Comparison of ENCODE assay signal across 40 cellular contexts in genomic region chr18:37628466-37629220, GRCh38.
"Had no signal": no experiment of that assay in that cellular context is flagged by ENCODE, and none has a peak within 500 bp of the region (broad histone marks: within the 10 kb centered on the region; RNA-seq: fewer than 3 reads in every experiment).

No MANE protein-coding gene starts in this region.

- H3K27me3 Mint-ChIP-seq: activated naive CD4-positive, alpha-beta T cell treated with anti-CD3 and anti-CD28 coated beads, Interleukin-2, amount 10 ng/mL, durations not matched to agents 7 days and 5 days; activated naive CD4-positive, alpha-beta T cell treated with anti-CD3 and anti-CD28 coated beads, Interleukin-2, amount 50 U/mL, for 24 hours; activated naive CD8-positive, alpha-beta T cell treated with anti-CD3 and anti-CD28 coated beads for 36 hours; activated naive CD8-positive, alpha-beta T cell treated with anti-CD3 and anti-CD28 coated beads, Interleukin-2, amount 10 ng/mL, durations not matched to agents 7 days and 5 days; activated naive CD8-positive, alpha-beta T cell treated with anti-CD3 and anti-CD28 coated beads, Interleukin-2, amount 50 U/mL, for 24 hours; activated T-cell treated with anti-CD3 and anti-CD28 coated beads, Interleukin-2, amount 50 U/mL, for 24 hours; central memory CD8-positive, alpha-beta T cell had no signal

- H3K9me3 ChIP-seq: adrenal gland, ascending aorta, body of pancreas, breast epithelium had no signal

- H3K4me1 ChIP-seq: adrenal gland, ascending aorta, body of pancreas, breast epithelium had no signal

- ATAC-seq: activated naive CD4-positive, alpha-beta T cell treated with anti-CD3 and anti-CD28 coated beads, Interleukin-2, amount 50 U/mL, for 72 hours; activated naive CD8-positive, alpha-beta T cell treated with anti-CD3 and anti-CD28 coated beads, Interleukin-2, amount 50 U/mL, for 24 hours; activated T-cell treated with anti-CD3 and anti-CD28 coated beads, Interleukin-2, amount 50 U/mL, for 4 hours; activated T-cell treated with anti-CD3 and anti-CD28 coated beads, Interleukin-2, amount 50 U/mL, for 72 hours; activated T-helper 17 cell treated with anti-CD3 and anti-CD28 coated beads, Interleukin-2, amount 50 U/mL, for 72 hours; body of pancreas had no signal

- DNase-seq: activated effector memory CD4-positive, alpha-beta T cell treated with anti-CD3 and anti-CD28 coated beads, Interleukin-2, amount 50 U/mL, for 16 hours; activated effector memory CD4-positive, alpha-beta T cell treated with Interleukin-2 at 50 U/mL for 16 hours; activated gamma-delta T cell; activated gamma-delta T cell treated with Interleukin-2 at 50 U/mL for 16 hours; activated naive CD4-positive, alpha-beta T cell; activated naive CD4-positive, alpha-beta T cell treated with anti-CD3 and anti-CD28 coated beads for 36 hours; activated naive CD4-positive, alpha-beta T cell treated with anti-CD3 and anti-CD28 coated beads, Interleukin-2, amount 10 ng/mL, durations not matched to agents 7 days and 5 days; activated naive CD4-positive, alpha-beta T cell treated with anti-CD3 and anti-CD28 coated beads, Interleukin-2, amount 50 U/mL, for 16 hours; activated naive CD4-positive, alpha-beta T cell treated with Interleukin-2 at 50 U/mL for 16 hours; activated naive CD8-positive, alpha-beta T cell treated with anti-CD3 and anti-CD28 coated beads for 36 hours; activated naive CD8-positive, alpha-beta T cell treated with anti-CD3 and anti-CD28 coated beads, Interleukin-2, amount 10 ng/mL, durations not matched to agents 7 days and 5 days; activated naive CD8-positive, alpha-beta T cell treated with anti-CD3 and anti-CD28 coated beads, Interleukin-2, amount 50 U/mL, for 24 hours; activated T-cell treated with anti-CD3 and anti-CD28 coated beads for 4 hours; activated T-cell treated with anti-CD3 and anti-CD28 coated beads, Interleukin-2, amount 50 U/mL, for 1 hour; activated T-cell treated with anti-CD3 and anti-CD28 coated beads, Interleukin-2, amount 50 U/mL, for 24 hours; activated T-cell treated with anti-CD3 and anti-CD28 coated beads, Interleukin-2, amount 50 U/mL, for 4 hours; activated T-cell treated with anti-CD3 and anti-CD28 coated beads, Interleukin-2, amount 50 U/mL, for 48 hours; activated T-cell treated with anti-CD3 and anti-CD28 coated beads, Interleukin-2, amount 50 U/mL, for 72 hours; adrenal gland; amniotic stem cell; amygdala; anterior cingulate cortex; aorta; body of pancreas; brain microvascular endothelial cell; caudate nucleus; central memory CD4-positive, alpha-beta T cell; cerebellar nuclear complex had no signal

- H3K4me3 ChIP-seq: adrenal gland, ascending aorta, body of pancreas, breast epithelium, cardiac muscle cell had no signal

- H3K27ac ChIP-seq: adrenal gland, ascending aorta, body of pancreas, brain microvascular endothelial cell, breast epithelium, cardiac muscle cell had no signal

- H3K9me3 Mint-ChIP-seq: activated naive CD4-positive, alpha-beta T cell treated with anti-CD3 and anti-CD28 coated beads for 36 hours; activated naive CD4-positive, alpha-beta T cell treated with anti-CD3 and anti-CD28 coated beads, Interleukin-2, amount 50 U/mL, for 24 hours; activated naive CD8-positive, alpha-beta T cell treated with anti-CD3 and anti-CD28 coated beads for 36 hours; activated naive CD8-positive, alpha-beta T cell treated with anti-CD3 and anti-CD28 coated beads, Interleukin-2, amount 10 ng/mL, durations not matched to agents 7 days and 5 days; activated naive CD8-positive, alpha-beta T cell treated with anti-CD3 and anti-CD28 coated beads, Interleukin-2, amount 50 U/mL, for 24 hours; activated T-cell treated with anti-CD3 and anti-CD28 coated beads, Interleukin-2, amount 50 U/mL, for 24 hours; activated T-cell treated with anti-CD3 and anti-CD28 coated beads, Interleukin-2, amount 50 U/mL, for 72 hours; activated T-helper 1 cell treated with anti-CD3 and anti-CD28 coated beads, Interleukin-12 subunit alpha, Interleukin-12 subunit beta, Interleukin-2, Interleukin-4 antibody, amounts not matched to agents 30 ng/mL and 10 ng/mL and 1 ng/mL, durations not matched to agents 14 hours and 24 hours and 36 hours; activated T-helper 2 cell treated with anti-CD3 and anti-CD28 coated beads, Interferon-gamma antibody, Interleukin-2, Interleukin-4, amounts not matched to agents 10 μg/mL and 5 μg/mL and 100 μg/mL, durations not matched to agents 14 hours and 24 hours and 36 hours; brain had no signal

- H3K27me3 ChIP-seq: adrenal gland, ascending aorta, body of pancreas, brain microvascular endothelial cell, breast epithelium had no signal

- H3K4me3 Mint-ChIP-seq: activated naive CD4-positive, alpha-beta T cell treated with anti-CD3 and anti-CD28 coated beads for 36 hours; activated naive CD4-positive, alpha-beta T cell treated with anti-CD3 and anti-CD28 coated beads, Interleukin-2, amount 10 ng/mL, durations not matched to agents 7 days and 5 days; activated naive CD4-positive, alpha-beta T cell treated with anti-CD3 and anti-CD28 coated beads, Interleukin-2, amount 50 U/mL, for 24 hours; activated naive CD8-positive, alpha-beta T cell; activated naive CD8-positive, alpha-beta T cell treated with anti-CD3 and anti-CD28 coated beads for 36 hours; activated naive CD8-positive, alpha-beta T cell treated with anti-CD3 and anti-CD28 coated beads, Interleukin-2, amount 10 ng/mL, durations not matched to agents 7 days and 5 days; activated naive CD8-positive, alpha-beta T cell treated with anti-CD3 and anti-CD28 coated beads, Interleukin-2, amount 50 U/mL, for 24 hours; activated T-cell treated with anti-CD3 and anti-CD28 coated beads, Interleukin-2, amount 50 U/mL, for 24 hours; activated T-cell treated with anti-CD3 and anti-CD28 coated beads, Interleukin-2, amount 50 U/mL, for 4 hours; activated T-cell treated with anti-CD3 and anti-CD28 coated beads, Interleukin-2, amount 50 U/mL, for 72 hours; activated T-helper 1 cell treated with anti-CD3 and anti-CD28 coated beads, Interleukin-12 subunit alpha, Interleukin-12 subunit beta, Interleukin-2, Interleukin-4 antibody, amounts not matched to agents 30 ng/mL and 10 ng/mL and 1 ng/mL, durations not matched to agents 14 hours and 24 hours and 36 hours; activated T-helper 17 cell treated with anti-CD3 and anti-CD28 coated beads, Interleukin-2, amount 50 U/mL, for 72 hours; brain; central memory CD8-positive, alpha-beta T cell had no signal

- H3K4me1 Mint-ChIP-seq: activated naive CD4-positive, alpha-beta T cell treated with anti-CD3 and anti-CD28 coated beads, Interleukin-2, amount 10 ng/mL, durations not matched to agents 7 days and 5 days; activated naive CD4-positive, alpha-beta T cell treated with anti-CD3 and anti-CD28 coated beads, Interleukin-2, amount 50 U/mL, for 24 hours; activated naive CD8-positive, alpha-beta T cell treated with anti-CD3 and anti-CD28 coated beads for 36 hours; activated naive CD8-positive, alpha-beta T cell treated with anti-CD3 and anti-CD28 coated beads, Interleukin-2, amount 10 ng/mL, durations not matched to agents 7 days and 5 days; activated naive CD8-positive, alpha-beta T cell treated with anti-CD3 and anti-CD28 coated beads, Interleukin-2, amount 50 U/mL, for 24 hours; activated T-helper 17 cell treated with anti-CD3 and anti-CD28 coated beads, Interleukin-2, amount 50 U/mL, for 72 hours; brain; central memory CD8-positive, alpha-beta T cell had no signal

- H3K36me3 ChIP-seq: adrenal gland, ascending aorta, brain microvascular endothelial cell, breast epithelium, cardiac muscle cell had no signal

- FAIRE-seq: astrocyte had no signal

- H3K27ac Mint-ChIP-seq: activated naive CD4-positive, alpha-beta T cell treated with anti-CD3 and anti-CD28 coated beads for 36 hours; activated naive CD4-positive, alpha-beta T cell treated with anti-CD3 and anti-CD28 coated beads, Interleukin-2, amount 10 ng/mL, durations not matched to agents 7 days and 5 days; activated naive CD4-positive, alpha-beta T cell treated with anti-CD3 and anti-CD28 coated beads, Interleukin-2, amount 50 U/mL, for 24 hours; activated naive CD4-positive, alpha-beta T cell treated with anti-CD3 and anti-CD28 coated beads, Interleukin-2, amount 50 U/mL, for 72 hours; activated naive CD8-positive, alpha-beta T cell; activated naive CD8-positive, alpha-beta T cell treated with anti-CD3 and anti-CD28 coated beads for 36 hours; activated naive CD8-positive, alpha-beta T cell treated with anti-CD3 and anti-CD28 coated beads, Interleukin-2, amount 10 ng/mL, durations not matched to agents 7 days and 5 days; activated naive CD8-positive, alpha-beta T cell treated with anti-CD3 and anti-CD28 coated beads, Interleukin-2, amount 50 U/mL, for 24 hours; activated T-cell treated with anti-CD3 and anti-CD28 coated beads, Interleukin-2, amount 50 U/mL, for 24 hours; activated T-cell treated with anti-CD3 and anti-CD28 coated beads, Interleukin-2, amount 50 U/mL, for 72 hours; activated T-helper 1 cell treated with anti-CD3 and anti-CD28 coated beads, Interleukin-12 subunit alpha, Interleukin-12 subunit beta, Interleukin-2, Interleukin-4 antibody, amounts not matched to agents 30 ng/mL and 10 ng/mL and 1 ng/mL, durations not matched to agents 14 hours and 24 hours and 36 hours; activated T-helper 17 cell treated with anti-CD3 and anti-CD28 coated beads, Interleukin-2, amount 50 U/mL, for 72 hours; activated T-helper 2 cell treated with anti-CD3 and anti-CD28 coated beads, Interferon-gamma antibody, Interleukin-2, Interleukin-4, amounts not matched to agents 10 μg/mL and 5 μg/mL and 100 μg/mL, durations not matched to agents 14 hours and 24 hours and 36 hours; brain had no signal

- H3K36me3 Mint-ChIP-seq: activated naive CD4-positive, alpha-beta T cell treated with anti-CD3 and anti-CD28 coated beads, Interleukin-2, amount 10 ng/mL, durations not matched to agents 7 days and 5 days; activated naive CD4-positive, alpha-beta T cell treated with anti-CD3 and anti-CD28 coated beads, Interleukin-2, amount 50 U/mL, for 24 hours; activated naive CD4-positive, alpha-beta T cell treated with anti-CD3 and anti-CD28 coated beads, Interleukin-2, amount 50 U/mL, for 72 hours; activated naive CD8-positive, alpha-beta T cell; activated naive CD8-positive, alpha-beta T cell treated with anti-CD3 and anti-CD28 coated beads for 36 hours; activated naive CD8-positive, alpha-beta T cell treated with anti-CD3 and anti-CD28 coated beads, Interleukin-2, amount 10 ng/mL, durations not matched to agents 7 days and 5 days; brain had no signal
